Comparison of ENCODE assay signal across 1 cellular context in the genomic region with DNA sequence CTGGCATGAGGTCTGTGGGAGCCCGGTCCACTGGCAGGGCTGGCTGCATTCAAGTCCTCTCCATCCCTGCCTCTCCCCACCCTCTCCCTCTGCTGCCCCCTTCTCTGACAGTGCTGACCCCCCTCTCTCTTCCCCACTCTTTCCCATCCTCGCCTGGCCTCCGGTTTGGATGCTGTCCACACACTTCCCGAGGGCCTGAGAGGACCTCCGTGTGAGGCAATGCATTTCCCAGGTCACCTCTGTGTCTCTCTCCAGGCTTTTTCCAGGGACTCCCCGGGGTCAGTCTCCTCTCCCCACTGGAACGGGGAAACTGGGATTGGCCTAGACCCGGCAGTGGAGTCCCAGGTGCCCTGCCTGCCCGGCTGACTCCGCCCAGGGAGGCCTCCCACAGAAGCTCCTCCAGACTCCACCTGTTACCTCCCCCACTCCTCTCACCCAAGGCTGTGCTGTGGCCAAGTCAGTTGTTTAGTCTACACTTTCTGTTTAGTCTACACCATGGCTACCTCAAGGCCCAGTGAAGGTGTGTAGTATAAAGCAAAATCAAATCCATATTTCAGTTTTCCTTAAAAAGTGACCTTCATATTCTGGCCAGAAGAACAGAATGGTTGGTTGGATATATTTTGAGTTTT.
TF ChIP-seq lines count a peak whose summit lies in the region.

No MANE protein-coding gene starts in this region.

TF ChIP-seq in K562, 482 proteins besides CTCF, POLR2A, EP300 and RAD21 (continued from another document):
- TF ChIP-seq ZMIZ1 (IDR thresholded peaks at IDR 0.05; ENCODE audit: low read depth in 2 of 2, low read length in 2 of 2) (no peak), ATF6 (CRISPR knock-in tag; IDR thresholded peaks at IDR 0.05) (no peak)
